Comparison of ENCODE assay signal across 1 cellular context in genomic region chr17:21404539-21404938, GRCh38. TPM values are rescaled to one million over a fixed set of nuclear protein-coding genes. Genes with fewer than 3 reads are reported as not detected.
"Had no signal": no experiment of that assay in that cellular context is flagged by ENCODE, and none has a peak within 500 bp of the region (broad histone marks: within the 10 kb centered on the region; RNA-seq: fewer than 3 reads in every experiment).

No MANE protein-coding gene starts in this region.

RNA-seq across cellular contexts. Expression of gene KCNJ12, which starts 28.4 kb away (rescaled TPM):
- total RNA-seq: natural killer cell treated with Interleukin-12 subunit alpha and Interleukin-12 subunit beta and Interleukin-15 and Interleukin-18, amount 100 ng/mL, for 72 hours had no signal
